In the genomic region with DNA sequence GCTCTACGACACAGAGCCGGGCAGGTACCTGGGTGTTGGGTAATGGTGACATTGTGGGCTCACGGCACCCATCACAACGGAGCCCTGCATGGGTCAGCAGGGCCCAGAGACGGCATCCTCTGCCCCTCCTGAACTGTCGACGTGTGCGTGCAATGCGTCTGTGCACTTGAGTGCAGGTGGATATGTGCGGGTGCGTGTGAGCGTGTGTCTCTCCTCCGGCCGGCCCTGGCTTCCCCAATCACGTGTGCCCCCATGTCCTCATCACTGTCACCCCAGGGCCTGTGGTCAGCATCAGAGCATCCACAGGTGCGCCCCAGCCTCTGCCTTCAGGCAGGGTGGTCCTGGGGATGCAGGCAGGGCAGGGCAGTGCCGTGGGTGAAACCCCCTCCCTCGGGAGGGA, we compare ENCODE assay signal across 17 cellular contexts. TPM values are rescaled to one million over a fixed set of nuclear protein-coding genes. Genes with fewer than 3 reads are reported as not detected.
A peak's percentile ranks its signal among the peaks of the same experiment; 100 is the strongest.
DNase-seq lines count a peak whose midpoint lies in the region; ATAC-seq and TF ChIP-seq lines count a peak whose summit lies in the region.
"Had no signal": no experiment of that assay in that cellular context is flagged by ENCODE, and none has a peak within 500 bp of the region (broad histone marks: within the 10 kb centered on the region; RNA-seq: fewer than 3 reads in every experiment).

No MANE protein-coding gene starts in this region.

- H3K9me3 ChIP-seq in IMR-90 (ENCODE audit: control insufficient read depth, insufficient read depth, low read length) (no peaks in the 10 kb centered on the region), lower lobe of right lung (no peaks in the 10 kb centered on the region), osteoblast (ENCODE audit: low read depth, low read length) (no peaks in the 10 kb centered on the region)

- H3K27ac ChIP-seq in IMR-90 (ENCODE audit: insufficient read depth, low read length) (no peak overlapping the region), lower lobe of right lung (no peak overlapping the region), osteoblast (ENCODE audit: low read depth, low read length) (no peak overlapping the region)
- H3K27ac ChIP-seq: GM23248 had no signal

- H2BK15ac ChIP-seq in IMR-90 (ENCODE audit: low read depth, low read length): no peak overlapping the region

- H2BK120ac ChIP-seq in IMR-90 (ENCODE audit: low read depth, low read length): no peak overlapping the region

- dilution Hi-C loops in IMR-90 (cut with HindIII; ENCODE audit: low sequenced_read_pairs, unreplicated experiment): no loop called here

- H3K4ac ChIP-seq in IMR-90 (ENCODE audit: low read depth, low read length): no peak overlapping the region

- H2AK9ac ChIP-seq in IMR-90 (replicated peaks; ENCODE audit: low read depth, low read length, poor library complexity): no peak overlapping the region

- in situ Hi-C loops in IMR-90 (cut with MboI; ENCODE audit: low sequenced_read_pairs): no loop called here

- H3K9ac ChIP-seq in IMR-90 (ENCODE audit: low read depth, low read length): no peak overlapping the region
- H3K9ac ChIP-seq: GM23248 had no signal

- H3K4me2 ChIP-seq in IMR-90 (ENCODE audit: low read depth, low read length) (no peak overlapping the region), osteoblast (ENCODE audit: insufficient read depth, low read length) (no peak overlapping the region)

- TF ChIP-seq POLR2A in IMR-90 (IDR thresholded peaks at IDR 0.05; ENCODE audit: low read depth, low read length): no peak

- H3K79me1 ChIP-seq in IMR-90 (ENCODE audit: low read depth in 1 of 2, low read length in 2 of 2): no peaks in the 10 kb centered on the region

- no peak overlapping the region for H3K56ac ChIP-seq in IMR-90 (ENCODE audit: extremely low read depth, insufficient read depth, low read length)

- intact Hi-C loops in IMR-90 (cut with micrococcal nuclease): no loop called here
- intact Hi-C loops in lower lobe of right lung (cut with DNase I): no loop called here

- TF ChIP-seq RAD21 in IMR-90 (IDR thresholded peaks at IDR 0.05; ENCODE audit: low read length): no peak

- no peak overlapping the region for H2BK5ac ChIP-seq in IMR-90 (ENCODE audit: low read depth, low read length, poor library complexity, severe bottlenecking)

- no peak for DNase-seq in IMR-90
- DNase-seq in lower lobe of right lung: peak; percentile 22
- DNase-seq in osteoblast (ENCODE audit: insufficient read length, low spot score, missing footprints): peak; percentile 42
- DNase-seq in NCI-H1105 treated with DMSO at 0.1 percent for 48 hours (lab: John Stamatoyannopoulos, UW): no peak
- no peak for DNase-seq in NK-92 treated with Interleukin-12 subunit alpha and Interleukin-12 subunit beta, amount 100 ng/mL, for 24 hours (lab: John Stamatoyannopoulos, UW)
- DNase-seq in stimulated activated naive CD8-positive, alpha-beta T cell treated with anti-CD3 and anti-CD28 coated beads, Interleukin-15, Interleukin-2, amounts not matched to agents 100 U/mL and 50 U/mL, for 24 hours: no peak
- DNase-seq: C1 segment of cervical spinal cord; Calu3; CD4-positive, alpha-beta memory T cell; COR-L47; DMS153; EL; GDM1; GM23248; H9 had no signal

- H4K91ac ChIP-seq in IMR-90 (ENCODE audit: insufficient read depth, low read depth, low read length): no peak overlapping the region

- no peak overlapping the region for H4K5ac ChIP-seq in IMR-90 (ENCODE audit: low read depth, low read length)

- ATAC-seq in IMR-90 (ENCODE audit: low read depth) (no peak), lower lobe of right lung (no peak)
- ATAC-seq in stimulated activated naive CD8-positive, alpha-beta T cell treated with anti-CD3 and anti-CD28 coated beads, Interleukin-15, Interleukin-2, amounts not matched to agents 100 U/mL and 50 U/mL, for 24 hours: no peak
- ATAC-seq: GM12878, HCT116 had no signal

- H3K79me2 ChIP-seq in osteoblast (ENCODE audit: insufficient read depth, low read length): no peaks in the 10 kb centered on the region

- WGBS in IMR-90 (ENCODE audit: extremely low coverage in 2 of 2, insufficient read length in 1 of 2), 2 experiments: 85% methylated on average over 12 of the region's 18 CpGs; no CpG with 5 or more reads in 1 of the 2 experiments

- H3K14ac ChIP-seq in IMR-90 (replicated peaks; ENCODE audit: low read depth, low read length): no peak overlapping the region

- H3K27me3 ChIP-seq in IMR-90 (ENCODE audit: control insufficient read depth, insufficient read depth, low read length): no peaks in the 10 kb centered on the region
- no peaks in the 10 kb centered on the region for H3K27me3 ChIP-seq in lower lobe of right lung (ENCODE audit: low read depth)
- H3K27me3 ChIP-seq in osteoblast (ENCODE audit: insufficient read depth, low read length): no peaks in the 10 kb centered on the region

- POLR2A ChIA-PET in IMR-90 (lab: Charles Lee; ENCODE audit: unreplicated experiment): interaction anchor here (0.5 kb wide), 1 partner anchor 38 kb away, joined by 3 read pairs; no protein-coding TSS in a partner anchor

- H2AFZ ChIP-seq in IMR-90 (replicated peaks; ENCODE audit: low read length, poor library complexity) (peak overlapping the region; percentile 1), osteoblast (ENCODE audit: low read length) (no peak overlapping the region)
- H2AFZ ChIP-seq: GM23248 had no signal

- no peak for TF ChIP-seq CTCF in IMR-90 (conservative IDR thresholded peaks at IDR 0.05; ENCODE audit: low read depth, low read length)
- no peak for TF ChIP-seq CTCF in lower lobe of right lung (IDR thresholded peaks at IDR 0.05)
- no peak for TF ChIP-seq CTCF in osteoblast (IDR thresholded peaks at IDR 0.05; ENCODE audit: extremely low read depth, low read depth, low read length)

- no peaks in the 10 kb centered on the region for H3K9me1 ChIP-seq in IMR-90 (ENCODE audit: insufficient read depth, low read length)

- no peak overlapping the region for H3K18ac ChIP-seq in IMR-90 (ENCODE audit: low read depth, low read length)

- BruUV-seq in IMR-90 (replicated peaks; lab: Mats Ljungman, UMichigan): no TSS peak

- H4K20me1 ChIP-seq in IMR-90 (ENCODE audit: insufficient read depth, low read length) (no peaks in the 10 kb centered on the region), osteoblast (ENCODE audit: insufficient read depth, low read length) (no peaks in the 10 kb centered on the region)

- no peak overlapping the region for H4K8ac ChIP-seq in IMR-90 (ENCODE audit: low read depth in 2 of 2, low read length in 2 of 2)

- H3K4me1 ChIP-seq in IMR-90 (ENCODE audit: control insufficient read depth, insufficient read depth, low read length) (peaks cover 2% of the 10 kb centered on the region), lower lobe of right lung (peaks cover 15% of the 10 kb centered on the region), osteoblast (ENCODE audit: insufficient read depth, low read length) (peaks cover 16% of the 10 kb centered on the region)

- H3K36me3 ChIP-seq in IMR-90 (ENCODE audit: control insufficient read depth, insufficient read depth, low read length) (no peaks in the 10 kb centered on the region), lower lobe of right lung (no peaks in the 10 kb centered on the region), osteoblast (ENCODE audit: insufficient read depth, low read length) (no peaks in the 10 kb centered on the region)

- no peak overlapping the region for H3K23ac ChIP-seq in IMR-90 (ENCODE audit: low read depth, low read length)

- no peak overlapping the region for H2BK20ac ChIP-seq in IMR-90 (ENCODE audit: low read depth, low read length)

- H2AK5ac ChIP-seq in IMR-90 (ENCODE audit: low read depth, low read length): no peak overlapping the region

- CTCF ChIA-PET in IMR-90 (lab: Yijun Ruan, JAX): interaction anchor here (1.4 kb wide), 1 partner anchor 146 kb away, joined by 3 read pairs; a partner anchor contains a TSS

- no peak overlapping the region for H3K4me3 ChIP-seq in IMR-90 (ENCODE audit: insufficient read depth, low read depth, low read length)
- no peak overlapping the region for H3K4me3 ChIP-seq in lower lobe of right lung
- H3K4me3 ChIP-seq in osteoblast (ENCODE audit: insufficient read depth, low read length): no peak overlapping the region
- H3K4me3 ChIP-seq: GM12878, GM23248 had no signal

TF ChIP-seq in IMR-90, 13 proteins besides CTCF, POLR2A, EP300 and RAD21 (continues in another document):
- no peak for TF ChIP-seq CHD1 (IDR thresholded peaks at IDR 0.05; ENCODE audit: low read depth, low read length)
- TF ChIP-seq BHLHE40 (IDR thresholded peaks at IDR 0.05; ENCODE audit: low read depth, low read length): no peak
- TF ChIP-seq MAFK (IDR thresholded peaks at IDR 0.05; ENCODE audit: low read depth, low read length): no peak
- no peak for TF ChIP-seq FOS (IDR thresholded peaks at IDR 0.05; ENCODE audit: low read depth, low read length)
- TF ChIP-seq SMC3 (IDR thresholded peaks at IDR 0.05; ENCODE audit: low read depth, low read length): no peak
- TF ChIP-seq, protein P1, sequence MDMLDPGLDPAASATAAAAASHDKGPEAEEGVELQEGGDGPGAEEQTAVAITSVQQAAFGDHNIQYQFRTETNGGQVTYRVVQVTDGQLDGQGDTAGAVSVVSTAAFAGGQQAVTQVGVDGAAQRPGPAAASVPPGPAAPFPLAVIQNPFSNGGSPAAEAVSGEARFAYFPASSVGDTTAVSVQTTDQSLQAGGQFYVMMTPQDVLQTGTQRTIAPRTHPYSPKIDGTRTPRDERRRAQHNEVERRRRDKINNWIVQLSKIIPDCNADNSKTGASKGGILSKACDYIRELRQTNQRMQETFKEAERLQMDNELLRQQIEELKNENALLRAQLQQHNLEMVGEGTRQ (IDR thresholded peaks at IDR 0.05; ENCODE audit: low read depth, low read length): no peak
- no peak for TF ChIP-seq MXI1 (IDR thresholded peaks at IDR 0.05; ENCODE audit: borderline replicate concordance, low read depth, low read length)
- no peak for TF ChIP-seq RCOR1 (IDR thresholded peaks at IDR 0.05; ENCODE audit: insufficient replicate concordance, low read length)
- TF ChIP-seq, protein P2, sequence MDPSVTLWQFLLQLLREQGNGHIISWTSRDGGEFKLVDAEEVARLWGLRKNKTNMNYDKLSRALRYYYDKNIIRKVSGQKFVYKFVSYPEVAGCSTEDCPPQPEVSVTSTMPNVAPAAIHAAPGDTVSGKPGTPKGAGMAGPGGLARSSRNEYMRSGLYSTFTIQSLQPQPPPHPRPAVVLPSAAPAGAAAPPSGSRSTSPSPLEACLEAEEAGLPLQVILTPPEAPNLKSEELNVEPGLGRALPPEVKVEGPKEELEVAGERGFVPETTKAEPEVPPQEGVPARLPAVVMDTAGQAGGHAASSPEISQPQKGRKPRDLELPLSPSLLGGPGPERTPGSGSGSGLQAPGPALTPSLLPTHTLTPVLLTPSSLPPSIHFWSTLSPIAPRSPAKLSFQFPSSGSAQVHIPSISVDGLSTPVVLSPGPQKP (IDR thresholded peaks at IDR 0.05; ENCODE audit: borderline replicate concordance, low read depth, low read length): no peak
- TF ChIP-seq CEBPB (IDR thresholded peaks at IDR 0.05; ENCODE audit: low read depth, low read length): no peak
- TF ChIP-seq RFX5 (IDR thresholded peaks at IDR 0.05; ENCODE audit: low read depth, low read length): no peak

RNA-seq across cellular contexts. Expression of a gene that starts 37.2 kb away (rescaled TPM):
- 1,075 and 1,562 TPM in 2 replicates for total RNA-seq in IMR-90 (2012; rRNA removed)
- polyA plus RNA-seq in IMR-90 (2012; rRNA removed): 1,160 and 1,218 TPM in 2 replicates
- polyA plus RNA-seq in IMR-90 (2012; cell fraction: cytosol; rRNA removed): 1,916 and 2,081 TPM in 2 replicates
- polyA plus RNA-seq in IMR-90 (2012; cell fraction: nucleus; rRNA removed; ENCODE audit: low replicate concordance): 535 and 1,052 TPM in 2 replicates
- total RNA-seq in lower lobe of right lung: 319 TPM
- 1,233 and 1,325 TPM in 2 replicates for total RNA-seq in osteoblast

Comparison
In these comparisons a context has a peak if more than half of its experiments do, and no peak if none do; other contexts are left out.
1. DNase-seq: peak in lower lobe of right lung (single experiment) and osteoblast (single experiment); none in IMR-90 (single experiment), NCI-H1105 treated with DMSO at 0.1 percent for 48 hours (single experiment), NK-92 treated with Interleukin-12 subunit alpha and Interleukin-12 subunit beta, amount 100 ng/mL, for 24 hours (single experiment) and stimulated activated naive CD8-positive, alpha-beta T cell treated with anti-CD3 and anti-CD28 coated beads, Interleukin-15, Interleukin-2, amounts not matched to agents 100 U/mL and 50 U/mL, for 24 hours (single experiment).